Comparison of ENCODE assay signal across 18 cellular contexts in the genomic region with DNA sequence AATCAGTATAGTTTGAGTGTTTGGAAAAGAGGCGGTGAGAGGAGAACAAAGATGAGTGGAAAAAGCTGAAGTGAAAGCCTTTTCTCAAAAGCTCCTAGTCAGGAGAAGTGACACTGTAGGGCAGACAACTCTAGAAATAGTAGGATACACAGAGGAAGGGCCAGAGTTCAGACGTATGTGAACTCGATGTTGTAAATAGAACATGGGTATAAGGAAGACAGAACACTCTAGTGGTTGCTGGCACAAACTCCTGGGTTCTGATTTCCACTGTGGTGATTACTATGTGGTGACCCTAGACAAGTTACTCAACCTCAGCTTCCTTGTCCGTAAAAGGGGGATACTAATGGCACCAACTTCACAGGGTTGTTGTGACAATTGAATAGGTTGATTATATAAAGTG. TPM values are rescaled to one million over a fixed set of nuclear protein-coding genes. Genes with fewer than 3 reads are reported as not detected.
"Had no signal": no experiment of that assay in that cellular context is flagged by ENCODE, and none has a peak within 500 bp of the region (broad histone marks: within the 10 kb centered on the region; RNA-seq: fewer than 3 reads in every experiment).

No MANE protein-coding gene starts in this region.

- H3K36me3 ChIP-seq: heart right ventricle, right lobe of liver had no signal

- H3K4me3 ChIP-seq: coronary artery, heart right ventricle, right lobe of liver had no signal

- DNase-seq: activated CD4-positive, alpha-beta T cell treated with anti-CD3 and anti-CD28 coated beads for 4 hours; activated naive CD4-positive, alpha-beta T cell treated with anti-CD3 and anti-CD28 coated beads, Interleukin-2, amount 10 ng/mL, durations not matched to agents 7 days and 5 days; central memory CD4-positive, alpha-beta T cell; effector CD8-positive, alpha-beta T cell; heart right ventricle; natural killer cell; right lobe of liver; stimulated activated CD4-positive, alpha-beta T cell treated with anti-CD3 and anti-CD28 coated beads, Interleukin-2, amount 100 ng/mL, for 48 hours; stimulated activated naive CD4-positive, alpha-beta T cell treated with Interleukin-2 at 50 U/mL for 16 hours had no signal

- H3K27ac ChIP-seq: coronary artery, heart right ventricle, right lobe of liver had no signal

- ATAC-seq: heart right ventricle, natural killer cell had no signal

- H3K27me3 ChIP-seq: right lobe of liver had no signal

- H3K9me3 ChIP-seq: heart right ventricle, right lobe of liver had no signal

RNA-seq across cellular contexts. Expression of a gene that starts 57.0 kb away (rescaled TPM):
- total RNA-seq: activated T-helper 2 cell treated with anti-CD3 and anti-CD28 coated beads, Interferon-gamma antibody, Interleukin-2, Interleukin-4, amounts not matched to agents 10 μg/mL and 5 μg/mL and 100 μg/mL, durations not matched to agents 14 hours and 24 hours and 36 hours; fibroblast of lung; frontal cortex; kidney epithelial cell; liver; mononuclear cell; natural killer cell; progenitor cell of endocrine pancreas; right lobe of liver; T-helper 1 cell treated with Interleukin-12 subunit alpha and Interleukin-12 subunit beta and Interleukin-4 antibody, amounts not matched to agents 30 ng/mL and 1 ng/mL, for 36 hours had no signal
